ENCODE assay signal across 8 cellular contexts in genomic region chr11:65492387-65492636, GRCh38. TPM values are rescaled to one million over a fixed set of nuclear protein-coding genes. Genes with fewer than 3 reads are reported as not detected.
DNase-seq lines count a peak whose midpoint lies in the region; ATAC-seq and TF ChIP-seq lines count a peak whose summit lies in the region.

No MANE protein-coding gene starts in this region.

- H3K9me3 Mint-ChIP-seq in activated naive CD4-positive, alpha-beta T cell treated with anti-CD3 and anti-CD28 coated beads, Interleukin-2, amount 50 U/mL, for 24 hours, result no peaks in the 10 kb centered on the region
- peaks cover 0 to 6% (median 3%) of the 10 kb centered on the region in 5 experiments for H3K9me3 Mint-ChIP-seq in brain

- no peaks in the 10 kb centered on the region for H3K36me3 ChIP-seq in muscle layer of colon (ENCODE audit: insufficient read depth, low read length)
- H3K36me3 ChIP-seq in upper lobe of right lung, result no peaks in the 10 kb centered on the region

- no peaks in the 10 kb centered on the region for H3K9me3 ChIP-seq in muscle layer of colon (ENCODE audit: low read length)
- no peaks in the 10 kb centered on the region for H3K9me3 ChIP-seq in upper lobe of right lung

- H3K27me3 ChIP-seq in muscle layer of colon (ENCODE audit: control insufficient read depth in 1 of 2, insufficient read depth in 2 of 2, low read length in 2 of 2), result no peaks in the 10 kb centered on the region
- H3K27me3 ChIP-seq in upper lobe of right lung, result no peaks in the 10 kb centered on the region

- peaks cover 45% of the 10 kb centered on the region for H3K4me1 Mint-ChIP-seq in activated naive CD4-positive, alpha-beta T cell treated with anti-CD3 and anti-CD28 coated beads, Interleukin-2, amount 50 U/mL, for 24 hours
- peaks cover 100% of the 10 kb centered on the region for H3K4me1 Mint-ChIP-seq in brain

- peak overlapping the region; percentile 40 for H3K9ac ChIP-seq in muscle layer of colon (ENCODE audit: low read length)

- H3K27ac Mint-ChIP-seq in activated naive CD4-positive, alpha-beta T cell treated with anti-CD3 and anti-CD28 coated beads, Interleukin-2, amount 50 U/mL, for 24 hours, result peak overlapping the region; percentile 66
- peak overlapping the region in 4 of 5 experiments; percentile 97 to 100 (median 100) for H3K27ac Mint-ChIP-seq in brain

- no peak for DNase-seq in activated naive CD4-positive, alpha-beta T cell treated with anti-CD3 and anti-CD28 coated beads, Interleukin-2, amount 50 U/mL, for 16 hours
- no peak for DNase-seq in upper lobe of right lung
- DNase-seq in SK-N-DZ (ENCODE audit: low spot score), result no peak
- DNase-seq in NOMO-1 (lab: John Stamatoyannopoulos, UW; ENCODE audit: unreplicated experiment in 2 of 2), result no peak
- DNase-seq in RKO (ENCODE audit: low spot score), result no peak

- TF ChIP-seq CTCF in brain (conservative IDR thresholded peaks at IDR 0.05) (no peak), upper lobe of right lung (IDR thresholded peaks at IDR 0.05) (no peak)

- H3K27me3 Mint-ChIP-seq in activated naive CD4-positive, alpha-beta T cell treated with anti-CD3 and anti-CD28 coated beads, Interleukin-2, amount 50 U/mL, for 24 hours, result no peaks in the 10 kb centered on the region
- H3K27me3 Mint-ChIP-seq in brain, result peaks cover 7% of the 10 kb centered on the region

- no peak for ATAC-seq in upper lobe of right lung

- H3K4me1 ChIP-seq in muscle layer of colon (ENCODE audit: insufficient read depth, low read length) (peaks cover 89% of the 10 kb centered on the region), upper lobe of right lung (peaks cover 97% of the 10 kb centered on the region)

- intact Hi-C loops in upper lobe of right lung (cut with DNase I), result no loop called here

- H3K4me3 ChIP-seq in muscle layer of colon (ENCODE audit: low read depth in 1 of 2, low read length in 2 of 2) (peak overlapping the region in 1 of 2 donors; percentile 20), upper lobe of right lung (no peak overlapping the region)

- H3K27ac ChIP-seq in muscle layer of colon (ENCODE audit: low read depth, low read length) (peak overlapping the region; percentile 100), upper lobe of right lung (peak overlapping the region; percentile 100)

- peak overlapping the region; percentile 9 for H3K4me3 Mint-ChIP-seq in activated naive CD4-positive, alpha-beta T cell treated with anti-CD3 and anti-CD28 coated beads, Interleukin-2, amount 50 U/mL, for 24 hours
- peak overlapping the region; percentile 67 to 86 (median 84) for H3K4me3 Mint-ChIP-seq in brain

- peaks cover 2% of the 10 kb centered on the region for H3K36me3 Mint-ChIP-seq in activated naive CD4-positive, alpha-beta T cell treated with anti-CD3 and anti-CD28 coated beads, Interleukin-2, amount 50 U/mL, for 24 hours
- H3K36me3 Mint-ChIP-seq in brain, result no peaks in the 10 kb centered on the region

RNA-seq across cellular contexts. Expression of gene MALAT1, which starts 6.5 kb away (rescaled TPM):
- 7.1 TPM for polyA plus RNA-seq in brain (ENCODE audit: insufficient read depth, low read depth, low replicate concordance)
- 11,917 TPM for total RNA-seq in upper lobe of right lung
- 15.5 and 29.5 TPM in 2 replicates for polyA plus RNA-seq in SK-N-DZ (2014; cell fraction: cytosol; rRNA removed)
- 347 and 1,650 TPM in 2 replicates for polyA plus RNA-seq in SK-N-DZ (2014; cell fraction: nucleus; rRNA removed)

RNA-seq across cellular contexts. Expression of gene SCYL1, which starts 32.6 kb away (rescaled TPM):
- 81.7 TPM for polyA plus RNA-seq in brain (ENCODE audit: insufficient read depth, low read depth, low replicate concordance)
- 74.4 TPM for total RNA-seq in upper lobe of right lung
- 32.7 and 42.1 TPM in 2 replicates for polyA plus RNA-seq in SK-N-DZ (2014; cell fraction: cytosol; rRNA removed)
- 92.4 and 96.0 TPM in 2 replicates for polyA plus RNA-seq in SK-N-DZ (2014; cell fraction: nucleus; rRNA removed)
